1 cellular context compared by ENCODE assay signal in genomic region chr9:113317777-113318176, GRCh38.
TF ChIP-seq lines count a peak whose summit lies in the region.

No MANE protein-coding gene starts in this region.

TF ChIP-seq in IMR-90, 13 proteins besides CTCF, POLR2A, EP300 and RAD21:
- TF ChIP-seq BHLHE40 (IDR thresholded peaks at IDR 0.05; ENCODE audit: low read depth, low read length) (no peak), CHD1 (IDR thresholded peaks at IDR 0.05; ENCODE audit: low read depth, low read length) (no peak), USF2 (IDR thresholded peaks at IDR 0.05; ENCODE audit: low read depth, low read length) (no peak), NFE2L2 (IDR thresholded peaks at IDR 0.05; ENCODE audit: low read depth, low read length) (no peak), RFX5 (IDR thresholded peaks at IDR 0.05; ENCODE audit: low read depth, low read length) (no peak), FOS (IDR thresholded peaks at IDR 0.05; ENCODE audit: low read depth, low read length) (no peak), MXI1 (IDR thresholded peaks at IDR 0.05; ENCODE audit: borderline replicate concordance, low read depth, low read length) (no peak), MAZ (IDR thresholded peaks at IDR 0.05; ENCODE audit: borderline replicate concordance, low read depth, low read length) (no peak), MAFK (IDR thresholded peaks at IDR 0.05; ENCODE audit: low read depth, low read length) (no peak), RCOR1 (IDR thresholded peaks at IDR 0.05; ENCODE audit: insufficient replicate concordance, low read length) (no peak), CEBPB (IDR thresholded peaks at IDR 0.05; ENCODE audit: low read depth, low read length) (no peak), SMC3 (IDR thresholded peaks at IDR 0.05; ENCODE audit: low read depth, low read length) (no peak), ELK1 (IDR thresholded peaks at IDR 0.05; ENCODE audit: borderline replicate concordance, low read depth, low read length) (no peak)
